9 cellular contexts compared by ENCODE assay signal in genomic region chr6:85354761-85355618, GRCh38.
DNase-seq lines count a peak whose midpoint lies in the region; ATAC-seq and TF ChIP-seq lines count a peak whose summit lies in the region.
"Had no signal": no experiment of that assay in that cellular context is flagged by ENCODE, and none has a peak within 500 bp of the region (broad histone marks: within the 10 kb centered on the region; RNA-seq: fewer than 3 reads in every experiment).

No MANE protein-coding gene starts in this region.

- H3K4me1 ChIP-seq in thoracic aorta (ENCODE audit: control insufficient read depth in 1 of 2, low read depth in 2 of 2), result no peaks in the 10 kb centered on the region

- DNase-seq in COR-L47 (lab: John Stamatoyannopoulos, UW) (peak; percentile 33), HPDE6-E6E7 (ENCODE audit: extremely low spot score) (peak; percentile 60), OCI-M2 (lab: John Stamatoyannopoulos, UW; ENCODE audit: unreplicated experiment) (peak; percentile 86), fibroblast of peridontal ligament (ENCODE audit: extremely low read depth) (peak; percentile 90), nucleus accumbens (lab: John Stamatoyannopoulos, UW) (peak in 45 of 56 donors; percentile 1 to 74 (median 24)), thoracic aorta (ENCODE audit: low spot score) (peak; percentile 61)
- peak; percentile 61 for DNase-seq in activated T-cell treated with anti-CD3 and anti-CD28 coated beads, Interleukin-2, amount 50 U/mL, for 4 hours

- H3K9me3 Mint-ChIP-seq in activated T-cell treated with anti-CD3 and anti-CD28 coated beads, Interleukin-2, amount 50 U/mL, for 4 hours, result no peaks in the 10 kb centered on the region
- H3K9me3 Mint-ChIP-seq: activated naive CD4-positive, alpha-beta T cell treated with anti-CD3 and anti-CD28 coated beads, Interleukin-2, amount 50 U/mL, for 24 hours had no signal

- peak; percentile 87 for ATAC-seq in GM19467 (IDR thresholded peaks at IDR 0.05; ENCODE audit: unreplicated experiment)
- peak; percentile 57 to 67 for ATAC-seq in activated T-cell treated with anti-CD3 and anti-CD28 coated beads, Interleukin-2, amount 50 U/mL, for 4 hours
- peak; percentile 73 for ATAC-seq in thoracic aorta (ENCODE audit: insufficient number of reproducible peaks, low FRiP score, low read depth)

- TF ChIP-seq CTCF in thoracic aorta (IDR thresholded peaks at IDR 0.05), result peak; percentile 97

- H3K9me3 ChIP-seq in thoracic aorta, result no peaks in the 10 kb centered on the region

- no peaks in the 10 kb centered on the region for H3K4me1 Mint-ChIP-seq in activated T-cell treated with anti-CD3 and anti-CD28 coated beads, Interleukin-2, amount 50 U/mL, for 4 hours (ENCODE audit: low read depth)
- H3K4me1 Mint-ChIP-seq: activated naive CD4-positive, alpha-beta T cell treated with anti-CD3 and anti-CD28 coated beads, Interleukin-2, amount 50 U/mL, for 24 hours had no signal

- H3K4me3 ChIP-seq in thoracic aorta, result no peak overlapping the region

- H3K4me3 Mint-ChIP-seq in activated T-cell treated with anti-CD3 and anti-CD28 coated beads, Interleukin-2, amount 50 U/mL, for 4 hours, result no peak overlapping the region
- H3K4me3 Mint-ChIP-seq: activated naive CD4-positive, alpha-beta T cell treated with anti-CD3 and anti-CD28 coated beads, Interleukin-2, amount 50 U/mL, for 24 hours had no signal

- no peak overlapping the region for H3K27ac ChIP-seq in thoracic aorta

- peaks cover 1% of the 10 kb centered on the region for H3K27me3 Mint-ChIP-seq in activated T-cell treated with anti-CD3 and anti-CD28 coated beads, Interleukin-2, amount 50 U/mL, for 4 hours (ENCODE audit: low read depth)

- no peaks in the 10 kb centered on the region for H3K27me3 ChIP-seq in thoracic aorta (replicated peaks; ENCODE audit: insufficient read depth)

- H3K36me3 ChIP-seq in thoracic aorta, result no peaks in the 10 kb centered on the region

- no peaks in the 10 kb centered on the region for H3K36me3 Mint-ChIP-seq in activated T-cell treated with anti-CD3 and anti-CD28 coated beads, Interleukin-2, amount 50 U/mL, for 4 hours (ENCODE audit: insufficient read depth)
- H3K36me3 Mint-ChIP-seq: activated naive CD4-positive, alpha-beta T cell treated with anti-CD3 and anti-CD28 coated beads, Interleukin-2, amount 50 U/mL, for 24 hours had no signal

Comparison
In these comparisons a context has a peak if more than half of its experiments do, and no peak if none do; other contexts are left out.
1. DNase-seq: peak in every context shown above with its lines; median percentile 90 in fibroblast of peridontal ligament; 86 in OCI-M2; 61 in activated T-cell treated with anti-CD3 and anti-CD28 coated beads, Interleukin-2, amount 50 U/mL, for 4 hours; 61 in thoracic aorta; 60 in HPDE6-E6E7; 33 in COR-L47; 24 in nucleus accumbens.